Comparison of ENCODE assay signal across 11 cellular contexts in genomic region chr14:63383776-63384367, GRCh38.
DNase-seq lines count a peak whose midpoint lies in the region; ATAC-seq and TF ChIP-seq lines count a peak whose summit lies in the region.
"Had no signal": no experiment of that assay in that cellular context is flagged by ENCODE, and none has a peak within 500 bp of the region (broad histone marks: within the 10 kb centered on the region; RNA-seq: fewer than 3 reads in every experiment).

No MANE protein-coding gene starts in this region.

- no peak for TF ChIP-seq CTCF in left lung (IDR thresholded peaks at IDR 0.05)
- no peak for TF ChIP-seq CTCF in CD14-positive monocyte (IDR thresholded peaks at IDR 0.05)

- no peaks in the 10 kb centered on the region for H3K4me1 ChIP-seq in left lung

- H3K36me3 ChIP-seq in left lung: peaks cover 0 to 90% of the 10 kb centered on the region in 2 donors

- H3K4me3 Mint-ChIP-seq in CD14-positive monocyte: no peak overlapping the region

- H3K27me3 ChIP-seq in left lung: no peaks in the 10 kb centered on the region

- no peak overlapping the region for H3K4me3 ChIP-seq in left lung
- H3K4me3 ChIP-seq: thoracic aorta had no signal

- peaks cover 13% of the 10 kb centered on the region in 2 donors for H3K36me3 Mint-ChIP-seq in activated naive CD4-positive, alpha-beta T cell treated with anti-CD3 and anti-CD28 coated beads, Interleukin-2, amount 50 U/mL, for 72 hours
- peaks cover 74 to 90% of the 10 kb centered on the region in 2 donors for H3K36me3 Mint-ChIP-seq in CD14-positive monocyte

- peaks cover 3% of the 10 kb centered on the region for H3K4me1 Mint-ChIP-seq in CD14-positive monocyte

- peak overlapping the region in 1 of 2 donors; percentile 24 for H3K27ac Mint-ChIP-seq in activated naive CD4-positive, alpha-beta T cell treated with anti-CD3 and anti-CD28 coated beads, Interleukin-2, amount 50 U/mL, for 72 hours
- peak overlapping the region in 2 of 7 donors; percentile 56 to 79 for H3K27ac Mint-ChIP-seq in CD14-positive monocyte

- intact Hi-C loops in left lung (cut with DNase I) (no loop called here), CD14-positive monocyte (cut with micrococcal nuclease) (no loop called here)

- no peaks in the 10 kb centered on the region for H3K9me3 Mint-ChIP-seq in activated naive CD4-positive, alpha-beta T cell treated with anti-CD3 and anti-CD28 coated beads, Interleukin-2, amount 50 U/mL, for 72 hours
- H3K9me3 Mint-ChIP-seq in CD14-positive monocyte: peaks cover 0 to 2% (median 0%) of the 10 kb centered on the region in 7 donors

- no peak overlapping the region for H3K27ac ChIP-seq in left lung
- H3K27ac ChIP-seq: thoracic aorta had no signal

- ATAC-seq in GM18502 (IDR thresholded peaks at IDR 0.05; ENCODE audit: poor library complexity, unreplicated experiment) (peak; percentile 85), GM21360 (IDR thresholded peaks at IDR 0.05; ENCODE audit: unreplicated experiment) (peak; percentile 89), HG03571 (IDR thresholded peaks at IDR 0.05; ENCODE audit: unreplicated experiment) (peak; percentile 94), left lung (no peak)
- peak; percentile 38 to 98 for ATAC-seq in activated naive CD4-positive, alpha-beta T cell treated with anti-CD3 and anti-CD28 coated beads, Interleukin-2, amount 50 U/mL, for 72 hours

- no peaks in the 10 kb centered on the region for H3K27me3 Mint-ChIP-seq in CD14-positive monocyte (ENCODE audit: low read depth in 3 of 3)

- no peaks in the 10 kb centered on the region for H3K9me3 ChIP-seq in left lung
- H3K9me3 ChIP-seq: thoracic aorta had no signal

- DNase-seq in activated naive CD4-positive, alpha-beta T cell treated with anti-CD3 and anti-CD28 coated beads, Interleukin-2, amount 50 U/mL, for 72 hours (ENCODE audit: low spot score in 2 of 2): no peak
- DNase-seq in left lung: no peak
- no peak for DNase-seq in cortex of kidney (lab: John Stamatoyannopoulos, UW)
- DNase-seq in CD14-positive monocyte (ENCODE audit: low spot score): no peak
- DNase-seq in COLO829 (ENCODE audit: low spot score): no peak
- DNase-seq: NCI-H1105, posterior cingulate gyrus had no signal
